ENCODE assay signal across 1 cellular context in the genomic region with DNA sequence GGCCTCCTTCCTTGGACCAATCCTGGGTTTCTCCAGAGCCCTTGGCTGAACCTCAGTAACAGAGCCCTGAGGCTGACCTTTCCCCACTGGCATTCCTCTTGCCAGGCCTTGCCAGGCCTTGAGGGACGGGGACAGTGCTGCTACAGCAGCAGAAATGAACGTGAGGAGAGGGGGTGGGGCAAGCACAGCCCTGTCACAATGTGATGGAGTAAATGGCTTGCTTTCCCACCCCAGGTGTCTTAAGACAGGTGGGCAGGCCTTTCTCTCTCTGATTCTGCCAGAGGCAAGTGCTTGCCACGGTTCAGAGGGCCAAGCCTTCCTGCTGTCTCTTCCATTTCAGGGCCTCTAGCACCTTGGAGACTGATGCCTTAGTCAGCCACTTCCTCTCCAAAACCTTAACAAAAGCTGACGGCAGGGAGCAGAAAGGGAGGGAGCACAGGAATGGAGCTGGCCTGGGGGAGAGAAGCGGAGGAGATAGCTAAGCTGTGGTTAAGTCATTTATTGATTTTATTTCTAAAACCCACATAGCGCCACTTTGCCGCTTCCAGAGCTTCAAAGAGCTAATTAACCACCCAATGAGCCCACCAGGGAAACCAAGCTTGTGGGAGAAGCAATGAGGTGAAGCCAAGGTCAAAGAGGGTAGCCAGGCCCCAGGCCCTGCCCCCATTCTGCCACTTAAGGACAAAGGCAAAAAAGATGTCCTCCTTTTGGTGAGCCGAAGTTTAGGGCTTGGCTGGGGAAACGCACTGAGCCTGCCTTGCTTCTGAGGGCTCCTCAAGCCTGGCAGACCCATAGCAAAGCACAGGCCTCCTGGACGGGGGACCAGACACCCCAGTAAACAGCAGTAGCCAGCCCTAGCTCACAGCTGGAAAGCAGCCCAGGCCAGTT.
TF ChIP-seq lines count a peak whose summit lies in the region.

No MANE protein-coding gene starts in this region.

TF ChIP-seq in HEK293, 187 proteins besides CTCF, POLR2A, EP300 and RAD21 (continued from another document and continues in another):
- TF ChIP-seq ZNF239 (tag by site-specific recombination; IDR thresholded peaks at IDR 0.05), result no peak
- TF ChIP-seq ZNF248 (tag by site-specific recombination; IDR thresholded peaks at IDR 0.05), result no peak
- no peak for TF ChIP-seq ZNF701 (tag by site-specific recombination; IDR thresholded peaks at IDR 0.05)
- TF ChIP-seq, protein P1, sequence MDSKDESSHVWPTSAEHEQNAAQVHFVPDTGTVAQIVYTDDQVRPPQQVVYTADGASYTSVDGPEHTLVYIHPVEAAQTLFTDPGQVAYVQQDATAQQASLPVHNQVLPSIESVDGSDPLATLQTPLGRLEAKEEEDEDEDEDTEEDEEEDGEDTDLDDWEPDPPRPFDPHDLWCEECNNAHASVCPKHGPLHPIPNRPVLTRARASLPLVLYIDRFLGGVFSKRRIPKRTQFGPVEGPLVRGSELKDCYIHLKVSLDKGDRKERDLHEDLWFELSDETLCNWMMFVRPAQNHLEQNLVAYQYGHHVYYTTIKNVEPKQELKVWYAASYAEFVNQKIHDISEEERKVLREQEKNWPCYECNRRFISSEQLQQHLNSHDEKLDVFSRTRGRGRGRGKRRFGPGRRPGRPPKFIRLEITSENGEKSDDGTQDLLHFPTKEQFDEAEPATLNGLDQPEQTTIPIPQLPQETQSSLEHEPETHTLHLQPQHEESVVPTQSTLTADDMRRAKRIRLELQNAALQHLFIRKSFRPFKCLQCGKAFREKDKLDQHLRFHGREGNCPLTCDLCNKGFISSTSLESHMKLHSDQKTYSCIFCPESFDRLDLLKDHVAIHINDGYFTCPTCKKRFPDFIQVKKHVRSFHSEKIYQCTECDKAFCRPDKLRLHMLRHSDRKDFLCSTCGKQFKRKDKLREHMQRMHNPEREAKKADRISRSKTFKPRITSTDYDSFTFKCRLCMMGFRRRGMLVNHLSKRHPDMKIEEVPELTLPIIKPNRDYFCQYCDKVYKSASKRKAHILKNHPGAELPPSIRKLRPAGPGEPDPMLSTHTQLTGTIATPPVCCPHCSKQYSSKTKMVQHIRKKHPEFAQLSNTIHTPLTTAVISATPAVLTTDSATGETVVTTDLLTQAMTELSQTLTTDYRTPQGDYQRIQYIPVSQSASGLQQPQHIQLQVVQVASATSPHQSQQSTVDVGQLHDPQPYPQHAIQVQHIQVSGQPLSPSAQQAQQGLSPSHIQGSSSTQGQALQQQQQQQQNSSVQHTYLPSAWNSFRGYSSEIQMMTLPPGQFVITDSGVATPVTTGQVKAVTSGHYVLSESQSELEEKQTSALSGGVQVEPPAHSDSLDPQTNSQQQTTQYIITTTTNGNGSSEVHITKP (tag by site-specific recombination; IDR thresholded peaks at IDR 0.05), result peak; percentile 43; the same call in 1 of the 2 replicates
- TF ChIP-seq ZNF155 (tag by site-specific recombination; IDR thresholded peaks at IDR 0.05), result no peak
- 0 out of 2 replicates have a peak, but pooled peaks have one; percentile 54 for TF ChIP-seq ZNF600 (tag by site-specific recombination; IDR thresholded peaks at IDR 0.05)
- TF ChIP-seq HOXA7 (CRISPR knock-in tag; IDR thresholded peaks at IDR 0.05; ENCODE audit: borderline replicate concordance), result no peak
- TF ChIP-seq, protein P2, sequence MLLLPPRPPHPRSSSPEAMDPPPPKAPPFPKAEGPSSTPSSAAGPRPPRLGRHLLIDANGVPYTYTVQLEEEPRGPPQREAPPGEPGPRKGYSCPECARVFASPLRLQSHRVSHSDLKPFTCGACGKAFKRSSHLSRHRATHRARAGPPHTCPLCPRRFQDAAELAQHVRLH (tag by site-specific recombination; IDR thresholded peaks at IDR 0.05), result no peak
- TF ChIP-seq, protein P3, sequence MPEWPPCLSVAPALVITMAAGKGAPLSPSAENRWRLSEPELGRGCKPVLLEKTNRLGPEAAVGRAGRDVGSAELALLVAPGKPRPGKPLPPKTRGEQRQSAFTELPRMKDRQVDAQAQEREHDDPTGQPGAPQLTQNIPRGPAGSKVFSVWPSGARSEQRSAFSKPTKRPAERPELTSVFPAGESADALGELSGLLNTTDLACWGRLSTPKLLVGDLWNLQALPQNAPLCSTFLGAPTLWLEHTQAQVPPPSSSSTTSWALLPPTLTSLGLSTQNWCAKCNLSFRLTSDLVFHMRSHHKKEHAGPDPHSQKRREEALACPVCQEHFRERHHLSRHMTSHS (tag by site-specific recombination; IDR thresholded peaks at IDR 0.05), result no peak
- TF ChIP-seq ZNF404 (tag by site-specific recombination; IDR thresholded peaks at IDR 0.05), result no peak
- TF ChIP-seq ZNF777 (tag by site-specific recombination; IDR thresholded peaks at IDR 0.05; ENCODE audit: borderline replicate concordance), result no peak
- no peak for TF ChIP-seq WT1 (tag by site-specific recombination; IDR thresholded peaks at IDR 0.05)
- TF ChIP-seq ZNF169 (tag by site-specific recombination; IDR thresholded peaks at IDR 0.05), result no peak
- TF ChIP-seq, protein P4, sequence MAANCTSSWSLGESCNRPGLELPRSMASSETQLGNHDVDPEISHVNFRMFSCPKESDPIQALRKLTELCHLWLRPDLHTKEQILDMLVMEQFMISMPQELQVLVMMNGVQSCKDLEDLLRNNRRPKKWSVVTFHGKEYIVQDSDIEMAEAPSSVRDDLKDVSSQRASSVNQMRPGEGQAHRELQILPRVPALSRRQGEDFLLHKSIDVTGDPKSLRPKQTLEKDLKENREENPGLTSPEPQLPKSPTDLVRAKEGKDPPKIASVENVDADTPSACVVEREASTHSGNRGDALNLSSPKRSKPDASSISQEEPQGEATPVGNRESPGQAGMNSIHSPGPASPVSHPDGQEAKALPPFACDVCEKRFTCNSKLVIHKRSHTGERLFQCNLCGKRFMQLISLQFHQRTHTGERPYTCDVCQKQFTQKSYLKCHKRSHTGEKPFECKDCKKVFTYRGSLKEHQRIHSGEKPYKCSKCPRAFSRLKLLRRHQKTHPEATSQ (tag by site-specific recombination; IDR thresholded peaks at IDR 0.05), result no peak
- peak; percentile 74 for TF ChIP-seq ZEB2 (tag by site-specific recombination; IDR thresholded peaks at IDR 0.05)
- no peak for TF ChIP-seq HOXC10 (CRISPR knock-in tag; IDR thresholded peaks at IDR 0.05)
- no peak for TF ChIP-seq ZNF146 (tag by site-specific recombination; IDR thresholded peaks at IDR 0.05)
- TF ChIP-seq ZNF529 (tag by site-specific recombination; IDR thresholded peaks at IDR 0.05; ENCODE audit: insufficient replicate concordance), result no peak
- TF ChIP-seq, protein P5, sequence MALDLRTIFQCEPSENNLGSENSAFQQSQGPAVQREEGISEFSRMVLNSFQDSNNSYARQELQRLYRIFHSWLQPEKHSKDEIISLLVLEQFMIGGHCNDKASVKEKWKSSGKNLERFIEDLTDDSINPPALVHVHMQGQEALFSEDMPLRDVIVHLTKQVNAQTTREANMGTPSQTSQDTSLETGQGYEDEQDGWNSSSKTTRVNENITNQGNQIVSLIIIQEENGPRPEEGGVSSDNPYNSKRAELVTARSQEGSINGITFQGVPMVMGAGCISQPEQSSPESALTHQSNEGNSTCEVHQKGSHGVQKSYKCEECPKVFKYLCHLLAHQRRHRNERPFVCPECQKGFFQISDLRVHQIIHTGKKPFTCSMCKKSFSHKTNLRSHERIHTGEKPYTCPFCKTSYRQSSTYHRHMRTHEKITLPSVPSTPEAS (tag by site-specific recombination; IDR thresholded peaks at IDR 0.05), result no peak
- TF ChIP-seq ZNF302 (tag by site-specific recombination; IDR thresholded peaks at IDR 0.05; ENCODE audit: low read depth), result no peak
- no peak for TF ChIP-seq ZNF660 (tag by site-specific recombination; IDR thresholded peaks at IDR 0.05)
- TF ChIP-seq KLF9 (tag by site-specific recombination; IDR thresholded peaks at IDR 0.05; ENCODE audit: low read depth), result no peak
- TF ChIP-seq ZNF830 (tag by site-specific recombination; IDR thresholded peaks at IDR 0.05; ENCODE audit: low read depth), result no peak
- TF ChIP-seq ZNF223 (tag by site-specific recombination; IDR thresholded peaks at IDR 0.05), result no peak
- no peak for TF ChIP-seq ZNF621 (tag by site-specific recombination; IDR thresholded peaks at IDR 0.05)
- no peak for TF ChIP-seq ZNF626 (tag by site-specific recombination; IDR thresholded peaks at IDR 0.05)
- TF ChIP-seq ZNF292 (tag by site-specific recombination; IDR thresholded peaks at IDR 0.05; ENCODE audit: borderline replicate concordance, low read depth), result no peak
- TF ChIP-seq ZNF211 (tag by site-specific recombination; IDR thresholded peaks at IDR 0.05; ENCODE audit: low read depth), result no peak
- TF ChIP-seq ZNF133 (tag by site-specific recombination; IDR thresholded peaks at IDR 0.05), result no peak
- no peak for TF ChIP-seq ZNF571 (tag by site-specific recombination; IDR thresholded peaks at IDR 0.05)
- no peak for TF ChIP-seq ZNF560 (tag by site-specific recombination; IDR thresholded peaks at IDR 0.05; ENCODE audit: borderline replicate concordance)
- no peak for TF ChIP-seq ZNF747 (tag by site-specific recombination; IDR thresholded peaks at IDR 0.05)
- TF ChIP-seq GLIS1 (tag by site-specific recombination; IDR thresholded peaks at IDR 0.05), result peak; percentile 61
- peak; percentile 45; the same call in 1 of the 2 replicates for TF ChIP-seq BCL11A (tag by site-specific recombination; IDR thresholded peaks at IDR 0.05; ENCODE audit: low read depth)
- no peak for TF ChIP-seq ZNF324 (tag by site-specific recombination; IDR thresholded peaks at IDR 0.05)
- no peak for TF ChIP-seq ZNF623 (tag by site-specific recombination; IDR thresholded peaks at IDR 0.05)
- no peak for TF ChIP-seq ZNF37A (tag by site-specific recombination; IDR thresholded peaks at IDR 0.05)
- TF ChIP-seq ZBTB48 (tag by site-specific recombination; IDR thresholded peaks at IDR 0.05), result no peak
- TF ChIP-seq TCF7L2 (IDR thresholded peaks at IDR 0.05; ENCODE audit: borderline replicate concordance, low read depth, low read length), result no peak; the same call in 1 of the 2 replicates
- TF ChIP-seq ZNF544 (tag by site-specific recombination; IDR thresholded peaks at IDR 0.05), result no peak
- no peak for TF ChIP-seq TRIM28 (IDR thresholded peaks at IDR 0.05; ENCODE audit: borderline replicate concordance, low read length)
- peak; percentile 75 for TF ChIP-seq ZNF629 (tag by site-specific recombination; IDR thresholded peaks at IDR 0.05)
- TF ChIP-seq ZNF48 (tag by site-specific recombination; IDR thresholded peaks at IDR 0.05), result no peak
- no peak for TF ChIP-seq ZNF610 (tag by site-specific recombination; IDR thresholded peaks at IDR 0.05; ENCODE audit: borderline replicate concordance)
- TF ChIP-seq IKZF3 (tag by site-specific recombination; IDR thresholded peaks at IDR 0.05), result peak; percentile 67; the same call in 1 of the 2 replicates
- TF ChIP-seq, protein P6, sequence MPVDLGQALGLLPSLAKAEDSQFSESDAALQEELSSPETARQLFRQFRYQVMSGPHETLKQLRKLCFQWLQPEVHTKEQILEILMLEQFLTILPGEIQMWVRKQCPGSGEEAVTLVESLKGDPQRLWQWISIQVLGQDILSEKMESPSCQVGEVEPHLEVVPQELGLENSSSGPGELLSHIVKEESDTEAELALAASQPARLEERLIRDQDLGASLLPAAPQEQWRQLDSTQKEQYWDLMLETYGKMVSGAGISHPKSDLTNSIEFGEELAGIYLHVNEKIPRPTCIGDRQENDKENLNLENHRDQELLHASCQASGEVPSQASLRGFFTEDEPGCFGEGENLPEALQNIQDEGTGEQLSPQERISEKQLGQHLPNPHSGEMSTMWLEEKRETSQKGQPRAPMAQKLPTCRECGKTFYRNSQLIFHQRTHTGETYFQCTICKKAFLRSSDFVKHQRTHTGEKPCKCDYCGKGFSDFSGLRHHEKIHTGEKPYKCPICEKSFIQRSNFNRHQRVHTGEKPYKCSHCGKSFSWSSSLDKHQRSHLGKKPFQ (tag by site-specific recombination; IDR thresholded peaks at IDR 0.05), result no peak
- TF ChIP-seq ZNF174 (tag by site-specific recombination; IDR thresholded peaks at IDR 0.05), result no peak
- no peak for TF ChIP-seq ZNF776 (tag by site-specific recombination; IDR thresholded peaks at IDR 0.05; ENCODE audit: borderline replicate concordance)
- no peak for TF ChIP-seq ZNF350 (tag by site-specific recombination; IDR thresholded peaks at IDR 0.05)
- TF ChIP-seq, protein P7, sequence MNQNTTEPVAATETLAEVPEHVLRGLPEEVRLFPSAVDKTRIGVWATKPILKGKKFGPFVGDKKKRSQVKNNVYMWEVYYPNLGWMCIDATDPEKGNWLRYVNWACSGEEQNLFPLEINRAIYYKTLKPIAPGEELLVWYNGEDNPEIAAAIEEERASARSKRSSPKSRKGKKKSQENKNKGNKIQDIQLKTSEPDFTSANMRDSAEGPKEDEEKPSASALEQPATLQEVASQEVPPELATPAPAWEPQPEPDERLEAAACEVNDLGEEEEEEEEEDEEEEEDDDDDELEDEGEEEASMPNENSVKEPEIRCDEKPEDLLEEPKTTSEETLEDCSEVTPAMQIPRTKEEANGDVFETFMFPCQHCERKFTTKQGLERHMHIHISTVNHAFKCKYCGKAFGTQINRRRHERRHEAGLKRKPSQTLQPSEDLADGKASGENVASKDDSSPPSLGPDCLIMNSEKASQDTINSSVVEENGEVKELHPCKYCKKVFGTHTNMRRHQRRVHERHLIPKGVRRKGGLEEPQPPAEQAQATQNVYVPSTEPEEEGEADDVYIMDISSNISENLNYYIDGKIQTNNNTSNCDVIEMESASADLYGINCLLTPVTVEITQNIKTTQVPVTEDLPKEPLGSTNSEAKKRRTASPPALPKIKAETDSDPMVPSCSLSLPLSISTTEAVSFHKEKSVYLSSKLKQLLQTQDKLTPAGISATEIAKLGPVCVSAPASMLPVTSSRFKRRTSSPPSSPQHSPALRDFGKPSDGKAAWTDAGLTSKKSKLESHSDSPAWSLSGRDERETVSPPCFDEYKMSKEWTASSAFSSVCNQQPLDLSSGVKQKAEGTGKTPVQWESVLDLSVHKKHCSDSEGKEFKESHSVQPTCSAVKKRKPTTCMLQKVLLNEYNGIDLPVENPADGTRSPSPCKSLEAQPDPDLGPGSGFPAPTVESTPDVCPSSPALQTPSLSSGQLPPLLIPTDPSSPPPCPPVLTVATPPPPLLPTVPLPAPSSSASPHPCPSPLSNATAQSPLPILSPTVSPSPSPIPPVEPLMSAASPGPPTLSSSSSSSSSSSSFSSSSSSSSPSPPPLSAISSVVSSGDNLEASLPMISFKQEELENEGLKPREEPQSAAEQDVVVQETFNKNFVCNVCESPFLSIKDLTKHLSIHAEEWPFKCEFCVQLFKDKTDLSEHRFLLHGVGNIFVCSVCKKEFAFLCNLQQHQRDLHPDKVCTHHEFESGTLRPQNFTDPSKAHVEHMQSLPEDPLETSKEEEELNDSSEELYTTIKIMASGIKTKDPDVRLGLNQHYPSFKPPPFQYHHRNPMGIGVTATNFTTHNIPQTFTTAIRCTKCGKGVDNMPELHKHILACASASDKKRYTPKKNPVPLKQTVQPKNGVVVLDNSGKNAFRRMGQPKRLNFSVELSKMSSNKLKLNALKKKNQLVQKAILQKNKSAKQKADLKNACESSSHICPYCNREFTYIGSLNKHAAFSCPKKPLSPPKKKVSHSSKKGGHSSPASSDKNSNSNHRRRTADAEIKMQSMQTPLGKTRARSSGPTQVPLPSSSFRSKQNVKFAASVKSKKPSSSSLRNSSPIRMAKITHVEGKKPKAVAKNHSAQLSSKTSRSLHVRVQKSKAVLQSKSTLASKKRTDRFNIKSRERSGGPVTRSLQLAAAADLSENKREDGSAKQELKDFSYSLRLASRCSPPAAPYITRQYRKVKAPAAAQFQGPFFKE (tag by site-specific recombination; IDR thresholded peaks at IDR 0.05; ENCODE audit: borderline replicate concordance), result no peak
- 0 out of 2 replicates have a peak, but pooled peaks have one; percentile 6 for TF ChIP-seq KLF8 (tag by site-specific recombination; IDR thresholded peaks at IDR 0.05)
